ENCODE assay signal across 1 cellular context in genomic region chr16:23587726-23588125, GRCh38.
TF ChIP-seq lines count a peak whose summit lies in the region.

No MANE protein-coding gene starts in this region.

TF ChIP-seq in GM23338, 12 proteins besides CTCF, POLR2A, EP300 and RAD21:
- TF ChIP-seq, protein P1, sequence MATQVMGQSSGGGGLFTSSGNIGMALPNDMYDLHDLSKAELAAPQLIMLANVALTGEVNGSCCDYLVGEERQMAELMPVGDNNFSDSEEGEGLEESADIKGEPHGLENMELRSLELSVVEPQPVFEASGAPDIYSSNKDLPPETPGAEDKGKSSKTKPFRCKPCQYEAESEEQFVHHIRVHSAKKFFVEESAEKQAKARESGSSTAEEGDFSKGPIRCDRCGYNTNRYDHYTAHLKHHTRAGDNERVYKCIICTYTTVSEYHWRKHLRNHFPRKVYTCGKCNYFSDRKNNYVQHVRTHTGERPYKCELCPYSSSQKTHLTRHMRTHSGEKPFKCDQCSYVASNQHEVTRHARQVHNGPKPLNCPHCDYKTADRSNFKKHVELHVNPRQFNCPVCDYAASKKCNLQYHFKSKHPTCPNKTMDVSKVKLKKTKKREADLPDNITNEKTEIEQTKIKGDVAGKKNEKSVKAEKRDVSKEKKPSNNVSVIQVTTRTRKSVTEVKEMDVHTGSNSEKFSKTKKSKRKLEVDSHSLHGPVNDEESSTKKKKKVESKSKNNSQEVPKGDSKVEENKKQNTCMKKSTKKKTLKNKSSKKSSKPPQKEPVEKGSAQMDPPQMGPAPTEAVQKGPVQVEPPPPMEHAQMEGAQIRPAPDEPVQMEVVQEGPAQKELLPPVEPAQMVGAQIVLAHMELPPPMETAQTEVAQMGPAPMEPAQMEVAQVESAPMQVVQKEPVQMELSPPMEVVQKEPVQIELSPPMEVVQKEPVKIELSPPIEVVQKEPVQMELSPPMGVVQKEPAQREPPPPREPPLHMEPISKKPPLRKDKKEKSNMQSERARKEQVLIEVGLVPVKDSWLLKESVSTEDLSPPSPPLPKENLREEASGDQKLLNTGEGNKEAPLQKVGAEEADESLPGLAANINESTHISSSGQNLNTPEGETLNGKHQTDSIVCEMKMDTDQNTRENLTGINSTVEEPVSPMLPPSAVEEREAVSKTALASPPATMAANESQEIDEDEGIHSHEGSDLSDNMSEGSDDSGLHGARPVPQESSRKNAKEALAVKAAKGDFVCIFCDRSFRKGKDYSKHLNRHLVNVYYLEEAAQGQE (IDR thresholded peaks at IDR 0.05; ENCODE audit: unreplicated experiment), result no peak
- TF ChIP-seq JUNB (IDR thresholded peaks at IDR 0.05; ENCODE audit: unreplicated experiment) (no peak), EZH2 (IDR thresholded peaks at IDR 0.05; ENCODE audit: low read depth, unreplicated experiment) (no peak), EZH2phosphoT487 (IDR thresholded peaks at IDR 0.05; ENCODE audit: unreplicated experiment) (no peak), STAT1 (IDR thresholded peaks at IDR 0.05; ENCODE audit: unreplicated experiment) (no peak), POLR2AphosphoS5 (IDR thresholded peaks at IDR 0.05; ENCODE audit: low read depth) (no peak), ZNF331 (CRISPR knock-in tag; IDR thresholded peaks at IDR 0.05; ENCODE audit: low read depth) (no peak)
